Comparison of ENCODE assay signal across 1 cellular context in genomic region chr12:89357297-89357730, GRCh38.
TF ChIP-seq lines count a peak whose summit lies in the region.

No MANE protein-coding gene starts in this region.

TF ChIP-seq in HepG2, 621 proteins besides CTCF, POLR2A, EP300 and RAD21 (continued from another document and continues in another):
- TF ChIP-seq HIC2 (CRISPR knock-in tag; IDR thresholded peaks at IDR 0.05; ENCODE audit: low read depth) (peak; percentile 50; the same call in 1 of the 2 replicates), CHD2 (IDR thresholded peaks at IDR 0.05; ENCODE audit: low read depth, low read length) (no peak), ZNF687 (CRISPR knock-in tag; IDR thresholded peaks at IDR 0.05) (peak; percentile 18; the same call in 1 of the 2 replicates), ARID5B (CRISPR knock-in tag; IDR thresholded peaks at IDR 0.05) (peak; percentile 87), HNF1A (IDR thresholded peaks at IDR 0.05; ENCODE audit: low read depth) (peak; percentile 80), HNF1A (CRISPR knock-in tag; IDR thresholded peaks at IDR 0.05; ENCODE audit: borderline replicate concordance) (peak; percentile 82), PRDM15 (CRISPR knock-in tag; IDR thresholded peaks at IDR 0.05) (0 out of 2 replicates have a peak, but pooled peaks have one; percentile 27), KAT7 (CRISPR knock-in tag; IDR thresholded peaks at IDR 0.05; ENCODE audit: borderline replicate concordance) (peak; percentile 72; the same call in 1 of the 2 replicates), CREB1 (IDR thresholded peaks at IDR 0.05) (no peak), CREB1 (CRISPR knock-in tag; IDR thresholded peaks at IDR 0.05) (0 out of 2 replicates have a peak, but pooled peaks have one; percentile 17), CEBPB (IDR thresholded peaks at IDR 0.05; ENCODE audit: borderline replicate concordance, low read depth, low read length) (peak; percentile 72), MXD4 (CRISPR knock-in tag; IDR thresholded peaks at IDR 0.05) (peak; percentile 28; the same call in 1 of the 2 replicates), ARNTL (CRISPR knock-in tag; IDR thresholded peaks at IDR 0.05) (peak; percentile 84), ZFP90 (CRISPR knock-in tag; IDR thresholded peaks at IDR 0.05; ENCODE audit: borderline replicate concordance) (peak; percentile 75; the same call in 1 of the 2 replicates), NCOA2 (CRISPR knock-in tag; IDR thresholded peaks at IDR 0.05) (peak; percentile 77), HHEX (CRISPR knock-in tag; IDR thresholded peaks at IDR 0.05) (0 out of 2 replicates have a peak, but pooled peaks have one; percentile 20), SIX1 (CRISPR knock-in tag; IDR thresholded peaks at IDR 0.05; ENCODE audit: borderline replicate concordance) (0 out of 2 replicates have a peak, but pooled peaks have one; percentile 24), ZNF317 (CRISPR knock-in tag; IDR thresholded peaks at IDR 0.05) (no peak), CEBPG (CRISPR knock-in tag; IDR thresholded peaks at IDR 0.05) (peak; percentile 52; the same call in 1 of the 2 replicates), THRA (CRISPR knock-in tag; IDR thresholded peaks at IDR 0.05; ENCODE audit: borderline replicate concordance) (0 out of 2 replicates have a peak, but pooled peaks have one; percentile 25), ASH2L (IDR thresholded peaks at IDR 0.05; ENCODE audit: insufficient read length, low read depth, low read length) (peak; percentile 38), ZNF124 (CRISPR knock-in tag; IDR thresholded peaks at IDR 0.05) (peak; percentile 83), KDM6A (CRISPR knock-in tag; IDR thresholded peaks at IDR 0.05; ENCODE audit: low read depth) (0 out of 2 replicates have a peak, but pooled peaks have one; percentile 15), HNRNPL (IDR thresholded peaks at IDR 0.05; ENCODE audit: low read depth, low read length) (no peak), RFXAP (CRISPR knock-in tag; IDR thresholded peaks at IDR 0.05; ENCODE audit: borderline replicate concordance) (0 out of 2 replicates have a peak, but pooled peaks have one; percentile 25), ZMYM4 (CRISPR knock-in tag; IDR thresholded peaks at IDR 0.05) (peak; percentile 64), CCDC6 (CRISPR knock-in tag; IDR thresholded peaks at IDR 0.05) (0 out of 2 replicates have a peak, but pooled peaks have one; percentile 23), SNAPC5 (CRISPR knock-in tag; IDR thresholded peaks at IDR 0.05; ENCODE audit: borderline replicate concordance) (0 out of 2 replicates have a peak, but pooled peaks have one; percentile 46), HOMEZ (CRISPR knock-in tag; IDR thresholded peaks at IDR 0.05; ENCODE audit: low read depth) (peak; percentile 43; the same call in 1 of the 2 replicates), THYN1 (CRISPR knock-in tag; IDR thresholded peaks at IDR 0.05; ENCODE audit: borderline replicate concordance, low read depth) (0 out of 2 replicates have a peak, but pooled peaks have one; percentile 23), TERF1 (CRISPR knock-in tag; IDR thresholded peaks at IDR 0.05) (no peak), PHF5A (CRISPR knock-in tag; IDR thresholded peaks at IDR 0.05; ENCODE audit: low read depth, unreplicated experiment) (peak; percentile 59), NFE2 (CRISPR knock-in tag; IDR thresholded peaks at IDR 0.05) (no peak)
